10 cellular contexts compared by ENCODE assay signal in genomic region chr5:57338068-57338848, GRCh38.
A peak's percentile ranks its signal among the peaks of the same experiment; 100 is the strongest.
DNase-seq lines count a peak whose midpoint lies in the region; ATAC-seq and TF ChIP-seq lines count a peak whose summit lies in the region.
"Had no signal": no experiment of that assay in that cellular context is flagged by ENCODE, and none has a peak within 500 bp of the region (broad histone marks: within the 10 kb centered on the region; RNA-seq: fewer than 3 reads in every experiment).

No MANE protein-coding gene starts in this region.

- intact Hi-C loops in Calu3 (cut with micrococcal nuclease; ENCODE audit: unreplicated experiment) (loop anchor here (2.0 to 10.0 kb wide), 2 partner anchors 97 to 157 kb away; no protein-coding TSS in a partner anchor), spleen (cut with DNase I; ENCODE audit: low total_unique reads) (no loop called here)

- H3K9me3 ChIP-seq in Loucy (ENCODE audit: insufficient read depth, low read depth, low read length): no peaks in the 10 kb centered on the region
- H3K9me3 ChIP-seq in smooth muscle cell (replicated peaks; ENCODE audit: low read depth): no peaks in the 10 kb centered on the region
- H3K9me3 ChIP-seq in spleen: no peaks in the 10 kb centered on the region
- H3K9me3 ChIP-seq: SJCRH30 had no signal

- H3K9ac ChIP-seq in Loucy (ENCODE audit: low read depth, low read length, poor library complexity, severe bottlenecking): no peak overlapping the region
- no peak overlapping the region for H3K9ac ChIP-seq in smooth muscle cell (ENCODE audit: low read depth)

- no TSS peak for BruUV-seq in Calu3 (replicated peaks; lab: Mats Ljungman, UMichigan)

- ATAC-seq in GM18909 (IDR thresholded peaks at IDR 0.05; ENCODE audit: poor library complexity, unreplicated experiment) (peak; percentile 80), HG03025 (IDR thresholded peaks at IDR 0.05; ENCODE audit: low FRiP score, unreplicated experiment) (no peak)

- WGBS in smooth muscle cell (ENCODE audit: low lambda C conversion rate): 49% methylated on average over 4 of the region's 4 CpGs
- 63 to 67% (median 65%) methylated on average over 4 of the region's 4 CpGs for WGBS in spleen, 5 donors

- H3K79me2 ChIP-seq in Loucy (ENCODE audit: insufficient read depth, low read length) (no peaks in the 10 kb centered on the region), smooth muscle cell (ENCODE audit: low read depth) (no peaks in the 10 kb centered on the region)

- no peaks in the 10 kb centered on the region for H3K36me3 Mint-ChIP-seq in Calu3 (ENCODE audit: insufficient read depth, unreplicated experiment)
- H3K36me3 Mint-ChIP-seq in activated T-cell treated with anti-CD3 and anti-CD28 coated beads, Interleukin-2, amount 50 U/mL, for 24 hours (ENCODE audit: low read depth): no peaks in the 10 kb centered on the region

- H3F3A ChIP-seq in Loucy (ENCODE audit: low read depth) (no peaks in the 10 kb centered on the region), smooth muscle cell (ENCODE audit: low read depth) (no peaks in the 10 kb centered on the region)

- H3K27ac ChIP-seq in smooth muscle cell (ENCODE audit: low read depth) (no peak overlapping the region), spleen (no peak overlapping the region)
- H3K27ac ChIP-seq: SJCRH30 had no signal

- TF ChIP-seq CTCF in Calu3 (IDR thresholded peaks at IDR 0.05; ENCODE audit: unreplicated experiment) (peak; percentile 72), Loucy (conservative IDR thresholded peaks at IDR 0.05; ENCODE audit: low read length) (peak; percentile 88), choroid plexus epithelial cell (conservative IDR thresholded peaks at IDR 0.05; ENCODE audit: low read depth, low read length) (peak; percentile 61), smooth muscle cell (IDR thresholded peaks at IDR 0.05; ENCODE audit: borderline replicate concordance, insufficient read depth, poor library complexity, severe bottlenecking) (peak; percentile 41), spleen (IDR thresholded peaks at IDR 0.05 in 8 of 11, conservative IDR thresholded peaks at IDR 0.05 in 3 of 11) (peak in 2 of 11 experiments; percentile 10 to 29)

- H3K27me3 ChIP-seq in Loucy (ENCODE audit: insufficient read depth, low read length, poor library complexity, severe bottlenecking) (no peaks in the 10 kb centered on the region), smooth muscle cell (ENCODE audit: low read depth) (no peaks in the 10 kb centered on the region), spleen (replicated peaks in 1 of 7) (no peaks in the 10 kb centered on the region)
- H3K27me3 ChIP-seq: SJCRH30 had no signal

- no peak for TF ChIP-seq POLR2A in spleen (IDR thresholded peaks at IDR 0.05)

- no peak overlapping the region for H3K4me2 ChIP-seq in Loucy (ENCODE audit: low read depth, low read length, poor library complexity, severe bottlenecking)
- H3K4me2 ChIP-seq in smooth muscle cell: no peak overlapping the region

- no peaks in the 10 kb centered on the region for H3K9me3 Mint-ChIP-seq in Calu3 (ENCODE audit: low read depth, unreplicated experiment)
- H3K9me3 Mint-ChIP-seq in activated T-cell treated with anti-CD3 and anti-CD28 coated beads, Interleukin-2, amount 50 U/mL, for 24 hours: no peaks in the 10 kb centered on the region

- no peaks in the 10 kb centered on the region for H3K9me2 ChIP-seq in Loucy (replicated peaks; ENCODE audit: low read depth, low read length)

- H3K27ac Mint-ChIP-seq in Calu3 (ENCODE audit: unreplicated experiment): peak overlapping the region; percentile 33
- H3K27ac Mint-ChIP-seq in activated T-cell treated with anti-CD3 and anti-CD28 coated beads, Interleukin-2, amount 50 U/mL, for 24 hours: no peak overlapping the region

- H3K27me3 Mint-ChIP-seq in Calu3 (ENCODE audit: unreplicated experiment): no peaks in the 10 kb centered on the region
- no peaks in the 10 kb centered on the region for H3K27me3 Mint-ChIP-seq in activated T-cell treated with anti-CD3 and anti-CD28 coated beads, Interleukin-2, amount 50 U/mL, for 24 hours

- H3K4me3 Mint-ChIP-seq in Calu3 (ENCODE audit: low read depth, unreplicated experiment): no peak overlapping the region
- H3K4me3 Mint-ChIP-seq in activated T-cell treated with anti-CD3 and anti-CD28 coated beads, Interleukin-2, amount 50 U/mL, for 24 hours: no peak overlapping the region

- H3K36me3 ChIP-seq in Loucy (ENCODE audit: insufficient read depth, low read length) (no peaks in the 10 kb centered on the region), smooth muscle cell (ENCODE audit: low read depth) (no peaks in the 10 kb centered on the region), spleen (no peaks in the 10 kb centered on the region)
- H3K36me3 ChIP-seq: SJCRH30 had no signal

- H3K4me3 ChIP-seq in Loucy (ENCODE audit: low read length, poor library complexity, severe bottlenecking) (no peak overlapping the region), choroid plexus epithelial cell (ENCODE audit: low read depth, low read length) (no peak overlapping the region), smooth muscle cell (no peak overlapping the region), spleen (no peak overlapping the region)
- H3K4me3 ChIP-seq: lung, SJCRH30 had no signal

- H2AFZ ChIP-seq in Loucy (ENCODE audit: low read length): 0 out of 2 replicates have a peak overlapping the region, but pooled peaks have one; percentile 48
- H2AFZ ChIP-seq in smooth muscle cell (ENCODE audit: low read depth): no peak overlapping the region

- H4K20me1 ChIP-seq in Loucy (ENCODE audit: insufficient read depth, low read length, poor library complexity, severe bottlenecking): no peaks in the 10 kb centered on the region
- H4K20me1 ChIP-seq in smooth muscle cell (ENCODE audit: low read depth): no peaks in the 10 kb centered on the region

- peak; percentile 50 for DNase-seq in Calu3
- DNase-seq in choroid plexus epithelial cell (ENCODE audit: low read depth): peak; percentile 61
- DNase-seq in smooth muscle cell (lab: John Stamatoyannopoulos, UW; ENCODE audit: unreplicated experiment): no peak
- DNase-seq in spleen: no peak
- no peak for DNase-seq in activated T-cell treated with anti-CD3 and anti-CD28 coated beads, Interleukin-2, amount 50 U/mL, for 24 hours

- peaks cover 12% of the 10 kb centered on the region for H3K4me1 Mint-ChIP-seq in Calu3 (ENCODE audit: low read depth, unreplicated experiment)
- no peaks in the 10 kb centered on the region for H3K4me1 Mint-ChIP-seq in activated T-cell treated with anti-CD3 and anti-CD28 coated beads, Interleukin-2, amount 50 U/mL, for 24 hours (ENCODE audit: low read depth)

- H3K4me1 ChIP-seq in Loucy (ENCODE audit: insufficient read depth, low read length, poor library complexity, severe bottlenecking) (peaks cover 3% of the 10 kb centered on the region), smooth muscle cell (ENCODE audit: low read depth) (no peaks in the 10 kb centered on the region), spleen (no peaks in the 10 kb centered on the region)
- H3K4me1 ChIP-seq: SJCRH30 had no signal

- CTCF ChIA-PET in Calu3 (lab: Charles Lee): interaction anchor here (0.7 to 1.4 kb wide), 7 partner anchors 10 to 329 kb away, joined by 3 to 4 read pairs (median 4); no protein-coding TSS in a partner anchor

Comparison
In these comparisons a context has a peak if more than half of its experiments do, and no peak if none do; other contexts are left out.
1. DNase-seq: peak in Calu3 (single experiment) and choroid plexus epithelial cell (single experiment); none in smooth muscle cell (single experiment), spleen (single experiment) and activated T-cell treated with anti-CD3 and anti-CD28 coated beads, Interleukin-2, amount 50 U/mL, for 24 hours (single experiment).